In the genomic region with DNA sequence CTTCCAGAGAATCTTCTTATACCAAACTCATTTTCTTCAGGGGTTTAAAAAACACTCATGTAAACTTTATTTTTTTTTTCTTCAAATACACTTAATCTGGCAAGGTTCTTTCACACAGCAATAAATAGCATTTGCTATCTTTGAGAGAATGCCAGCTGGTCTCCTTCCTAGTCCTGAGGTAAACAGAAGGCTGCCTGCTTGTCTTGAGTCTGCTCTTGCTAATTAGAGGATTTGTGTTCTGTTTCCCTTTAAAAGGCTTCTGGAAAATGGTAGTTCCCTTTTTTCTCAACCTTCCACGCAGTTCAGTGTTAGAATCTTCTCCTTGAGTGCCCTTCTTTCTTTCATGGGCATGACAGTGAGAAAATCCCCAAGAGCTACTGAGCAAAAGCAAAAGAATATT, we compare ENCODE assay signal across 9 cellular contexts.
DNase-seq lines count a peak whose midpoint lies in the region; ATAC-seq and TF ChIP-seq lines count a peak whose summit lies in the region.
"Had no signal": no experiment of that assay in that cellular context is flagged by ENCODE, and none has a peak within 500 bp of the region (broad histone marks: within the 10 kb centered on the region; RNA-seq: fewer than 3 reads in every experiment).

No MANE protein-coding gene starts in this region.

- H3K4me1 ChIP-seq in heart right ventricle = peaks cover 0 to 42% (median 14%) of the 10 kb centered on the region in 9 donors
- peaks cover 5 to 12% of the 10 kb centered on the region in 2 donors for H3K4me1 ChIP-seq in gastrocnemius medialis
- H3K4me1 ChIP-seq: HAP-1 had no signal

- H3K9me3 ChIP-seq in heart right ventricle = no peaks in the 10 kb centered on the region
- no peaks in the 10 kb centered on the region for H3K9me3 ChIP-seq in gastrocnemius medialis
- H3K9me3 ChIP-seq: HAP-1 had no signal

- TF ChIP-seq POLR2A in gastrocnemius medialis (IDR thresholded peaks at IDR 0.05) = no peak
- TF ChIP-seq POLR2A in erythroblast (IDR thresholded peaks at IDR 0.05; ENCODE audit: low read length) = no peak

- H3K27me3 ChIP-seq in heart right ventricle = no peaks in the 10 kb centered on the region
- no peaks in the 10 kb centered on the region for H3K27me3 ChIP-seq in gastrocnemius medialis

- ATAC-seq in heart right ventricle (peak in 4 of 8 donors; percentile 43 to 58 (median 46)), gastrocnemius medialis (no peak), GM18520 (IDR thresholded peaks at IDR 0.05; ENCODE audit: unreplicated experiment) (no peak)
- no peak for ATAC-seq in stimulated activated memory B cell treated with anti-CD40 and anti-IgM and Interleukin-4, amounts not matched to agents 10 μg/mL and 1 μg/mL and 100 μg/mL, for 72 hours

- DNase-seq in H4 (ENCODE audit: low spot score) (peak; percentile 49), heart right ventricle (peak in 1 of 2 donors; percentile 41), gastrocnemius medialis (no peak), erythroblast (lab: John Stamatoyannopoulos, UW) (no peak), ureter (ENCODE audit: low spot score) (no peak)

- H3K4me3 Mint-ChIP-seq in stimulated activated memory B cell treated with anti-CD40 and anti-IgM and Interleukin-4, amounts not matched to agents 10 μg/mL and 1 μg/mL and 100 μg/mL, for 72 hours = no peak overlapping the region

- no peak overlapping the region for H3K27ac Mint-ChIP-seq in stimulated activated memory B cell treated with anti-CD40 and anti-IgM and Interleukin-4, amounts not matched to agents 10 μg/mL and 1 μg/mL and 100 μg/mL, for 72 hours

- no peaks in the 10 kb centered on the region for H3K36me3 ChIP-seq in heart right ventricle
- no peaks in the 10 kb centered on the region for H3K36me3 ChIP-seq in gastrocnemius medialis
- H3K36me3 ChIP-seq: HAP-1 had no signal

- H3K9me3 Mint-ChIP-seq in stimulated activated memory B cell treated with anti-CD40 and anti-IgM and Interleukin-4, amounts not matched to agents 10 μg/mL and 1 μg/mL and 100 μg/mL, for 72 hours = no peaks in the 10 kb centered on the region

- no peaks in the 10 kb centered on the region for H3K4me1 Mint-ChIP-seq in stimulated activated memory B cell treated with anti-CD40 and anti-IgM and Interleukin-4, amounts not matched to agents 10 μg/mL and 1 μg/mL and 100 μg/mL, for 72 hours

- TF ChIP-seq CTCF in WI38 (IDR thresholded peaks at IDR 0.05; ENCODE audit: low read depth, low read length) = no peak
- TF ChIP-seq CTCF in heart right ventricle (IDR thresholded peaks at IDR 0.05) = no peak
- TF ChIP-seq CTCF in gastrocnemius medialis (IDR thresholded peaks at IDR 0.05 in 4 of 5, conservative IDR thresholded peaks at IDR 0.05 in 1 of 5) = no peak

- intact Hi-C loops in heart right ventricle (cut with DNase I) (loop anchor here in 2 of 10 donors (5.0 kb wide), 4 partner anchors 42 to 98 kb away; a partner anchor contains a TSS), gastrocnemius medialis (cut with DNase I; ENCODE audit: low total_unique reads) (no loop called here)

- H3K36me3 Mint-ChIP-seq in stimulated activated memory B cell treated with anti-CD40 and anti-IgM and Interleukin-4, amounts not matched to agents 10 μg/mL and 1 μg/mL and 100 μg/mL, for 72 hours = no peaks in the 10 kb centered on the region

- H3K27ac ChIP-seq in heart right ventricle = peak overlapping the region; percentile 54 to 85 (median 66)
- H3K27ac ChIP-seq in gastrocnemius medialis = peak overlapping the region; percentile 39 to 71 (median 53)

- in situ Hi-C loops in gastrocnemius medialis (cut with MboI; ENCODE audit: low sequenced_read_pairs in 4 of 4) = no loop called here

- WGBS in heart right ventricle, 2 donors = 3 to 7% methylated on average over 1 of the region's 1 CpG

- H3K4me3 ChIP-seq in WI38 (ENCODE audit: low read depth, low read length) (0 out of 2 replicates have a peak overlapping the region, but pooled peaks have one; percentile 12), heart right ventricle (no peak overlapping the region), gastrocnemius medialis (no peak overlapping the region)
- H3K4me3 ChIP-seq: HAP-1 had no signal

- H3K27me3 Mint-ChIP-seq in stimulated activated memory B cell treated with anti-CD40 and anti-IgM and Interleukin-4, amounts not matched to agents 10 μg/mL and 1 μg/mL and 100 μg/mL, for 72 hours = peaks cover 15% of the 10 kb centered on the region
